Comparison of ENCODE assay signal across 10 cellular contexts in the genomic region with DNA sequence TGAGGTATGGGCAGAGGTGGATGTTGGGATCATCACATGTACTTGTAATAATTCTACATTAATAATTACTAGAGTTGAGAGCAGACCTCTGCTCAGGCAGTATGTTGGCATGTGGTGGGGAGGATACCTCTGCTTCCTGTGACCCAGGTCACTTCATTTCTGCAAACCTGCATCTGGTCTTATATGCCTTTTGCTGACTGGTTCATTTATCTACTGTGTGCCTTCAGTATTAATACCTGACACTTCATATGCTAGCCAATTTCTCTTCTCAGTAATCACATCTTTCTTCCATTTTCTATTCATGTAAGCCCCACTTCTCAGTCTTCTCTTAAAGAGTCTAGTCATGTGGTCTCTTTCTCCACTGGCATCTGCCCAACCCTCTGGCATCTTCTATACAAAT. TPM values are rescaled to one million over a fixed set of nuclear protein-coding genes. Genes with fewer than 3 reads are reported as not detected.
"Had no signal": no experiment of that assay in that cellular context is flagged by ENCODE, and none has a peak within 500 bp of the region (broad histone marks: within the 10 kb centered on the region; RNA-seq: fewer than 3 reads in every experiment).

No MANE protein-coding gene starts in this region.

- H3K4me2 ChIP-seq: KMS-11 had no signal

- H3K36me3 ChIP-seq: HAP-1 had no signal

- H2AFZ ChIP-seq: GM23248 had no signal

- DNase-seq: GM23248, GOT3, H7, HFFc6, Karpas-422 had no signal

- H3K4me3 ChIP-seq: GM23248, HAP-1 had no signal

- H3K9me3 ChIP-seq: HAP-1 had no signal

- H3K9ac ChIP-seq: GM23248, KMS-11 had no signal

- ATAC-seq: HCT116 had no signal

- H3K27ac ChIP-seq: GM23248, HL-60, KMS-11 had no signal

- H3K4me1 ChIP-seq: HAP-1 had no signal

RNA-seq across cellular contexts. Expression of a gene that starts 41.1 kb away (rescaled TPM):
- total RNA-seq: H7 had no signal
- polyA plus RNA-seq: IgD-negative memory B cell had no signal

RNA-seq across cellular contexts. Expression of a gene that starts 58.5 kb away (rescaled TPM):
- total RNA-seq: H7 had no signal
- polyA plus RNA-seq: IgD-negative memory B cell had no signal
